19 cellular contexts compared by ENCODE assay signal in genomic region chr11:26844963-26845362, GRCh38.
DNase-seq lines count a peak whose midpoint lies in the region; ATAC-seq and TF ChIP-seq lines count a peak whose summit lies in the region.
"Had no signal": no experiment of that assay in that cellular context is flagged by ENCODE, and none has a peak within 500 bp of the region (broad histone marks: within the 10 kb centered on the region; RNA-seq: fewer than 3 reads in every experiment).

No MANE protein-coding gene starts in this region.

- H3K4me3 ChIP-seq in IMR-90 (ENCODE audit: insufficient read depth, low read depth, low read length) (no peak overlapping the region), ascending aorta (no peak overlapping the region), tibial artery (no peak overlapping the region)
- H3K4me3 ChIP-seq: BLaER1 treated with 17β-estradiol and CSF1 and Interleukin-3, amounts not matched to agents 10 nM and 100 nM had no signal

- WGBS in IMR-90 (ENCODE audit: extremely low coverage in 2 of 2, insufficient read length in 1 of 2), 2 experiments = no CpG with 5 or more reads among the region's 2 CpGs

- H3K27me3 Mint-ChIP-seq in activated naive CD8-positive, alpha-beta T cell treated with anti-CD3 and anti-CD28 coated beads for 36 hours = no peaks in the 10 kb centered on the region

- in situ Hi-C loops in IMR-90 (cut with MboI; ENCODE audit: low sequenced_read_pairs) = no loop called here

- H2BK120ac ChIP-seq in IMR-90 (ENCODE audit: low read depth, low read length) = 0 out of 2 replicates have a peak overlapping the region, but pooled peaks have one; percentile 16

- H3K9me3 ChIP-seq in IMR-90 (ENCODE audit: control insufficient read depth, insufficient read depth, low read length) (no peaks in the 10 kb centered on the region), ascending aorta (no peaks in the 10 kb centered on the region), tibial artery (no peaks in the 10 kb centered on the region)
- H3K9me3 ChIP-seq: BLaER1 treated with 17β-estradiol and CSF1 and Interleukin-3, amounts not matched to agents 10 nM and 100 nM had no signal

- TF ChIP-seq CTCF in IMR-90 (conservative IDR thresholded peaks at IDR 0.05; ENCODE audit: low read depth, low read length) = no peak
- TF ChIP-seq CTCF in ascending aorta (IDR thresholded peaks at IDR 0.05) = no peak
- TF ChIP-seq CTCF in tibial artery (IDR thresholded peaks at IDR 0.05) = no peak
- TF ChIP-seq CTCF in omental fat pad (IDR thresholded peaks at IDR 0.05) = no peak

- H3K56ac ChIP-seq in IMR-90 (ENCODE audit: extremely low read depth, insufficient read depth, low read length) = no peak overlapping the region

- no peaks in the 10 kb centered on the region for H3K9me3 Mint-ChIP-seq in activated naive CD8-positive, alpha-beta T cell treated with anti-CD3 and anti-CD28 coated beads for 36 hours

- dilution Hi-C loops in IMR-90 (cut with HindIII; ENCODE audit: low sequenced_read_pairs, unreplicated experiment) = no loop called here

- H3K23ac ChIP-seq in IMR-90 (ENCODE audit: low read depth, low read length) = no peak overlapping the region

- no peaks in the 10 kb centered on the region for H3K9me1 ChIP-seq in IMR-90 (ENCODE audit: insufficient read depth, low read length)

- no peak for TF ChIP-seq RAD21 in IMR-90 (IDR thresholded peaks at IDR 0.05; ENCODE audit: low read length)

- H3K4me1 ChIP-seq in IMR-90 (ENCODE audit: control insufficient read depth, insufficient read depth, low read length) (peaks cover 7% of the 10 kb centered on the region), ascending aorta (peaks cover 13 to 87% of the 10 kb centered on the region in 2 donors), tibial artery (peaks cover 0 to 100% (median 53%) of the 10 kb centered on the region in 4 donors)
- H3K4me1 ChIP-seq: BLaER1 treated with 17β-estradiol and CSF1 and Interleukin-3, amounts not matched to agents 10 nM and 100 nM had no signal

- TF ChIP-seq POLR2A in IMR-90 (IDR thresholded peaks at IDR 0.05; ENCODE audit: low read depth, low read length) = no peak

- H3K36me3 ChIP-seq in IMR-90 (ENCODE audit: control insufficient read depth, insufficient read depth, low read length) (no peaks in the 10 kb centered on the region), ascending aorta (no peaks in the 10 kb centered on the region), tibial artery (no peaks in the 10 kb centered on the region)
- H3K36me3 ChIP-seq: BLaER1 treated with 17β-estradiol and CSF1 and Interleukin-3, amounts not matched to agents 10 nM and 100 nM had no signal

- CTCF ChIA-PET in IMR-90 (lab: Yijun Ruan, JAX) = interaction anchor here (1.2 kb wide), 1 partner anchor 9 kb away, joined by 3 read pairs; no protein-coding TSS in a partner anchor

- no peak overlapping the region for H2AK9ac ChIP-seq in IMR-90 (replicated peaks; ENCODE audit: low read depth, low read length, poor library complexity)

- H3K4me1 Mint-ChIP-seq in activated naive CD8-positive, alpha-beta T cell treated with anti-CD3 and anti-CD28 coated beads for 36 hours = no peaks in the 10 kb centered on the region

- DNase-seq in IMR-90 (no peak), ascending aorta (ENCODE audit: low spot score in 2 of 2) (no peak), myocyte (ENCODE audit: low read depth) (peak; percentile 12), tibial artery (no peak), T1000 (lab: John Stamatoyannopoulos, UW) (no peak), omental fat pad (ENCODE audit: low spot score) (no peak), RPMI8226 (no peak)
- no peak for DNase-seq in activated naive CD8-positive, alpha-beta T cell treated with anti-CD3 and anti-CD28 coated beads for 36 hours
- DNase-seq: 8988T; Calu3; CD8-positive, alpha-beta T cell; DMS79 treated with DMSO at 0.1 percent for 48 hours; GF-D8; GOT3; H7; HFFc6 had no signal

- H4K5ac ChIP-seq in IMR-90 (ENCODE audit: low read depth, low read length) = no peak overlapping the region

- H3K27me3 ChIP-seq in IMR-90 (ENCODE audit: control insufficient read depth, insufficient read depth, low read length) = no peaks in the 10 kb centered on the region
- no peaks in the 10 kb centered on the region for H3K27me3 ChIP-seq in ascending aorta
- no peaks in the 10 kb centered on the region for H3K27me3 ChIP-seq in tibial artery
- H3K27me3 ChIP-seq: BLaER1 treated with 17β-estradiol and CSF1 and Interleukin-3, amounts not matched to agents 10 nM and 100 nM had no signal

- no peak overlapping the region for H3K4ac ChIP-seq in IMR-90 (ENCODE audit: low read depth, low read length)

- H3K4me2 ChIP-seq in IMR-90 (ENCODE audit: low read depth, low read length) = no peak overlapping the region
- H3K4me2 ChIP-seq: BLaER1 treated with 17β-estradiol and CSF1 and Interleukin-3, amounts not matched to agents 10 nM and 100 nM had no signal

- no peak for ATAC-seq in IMR-90 (ENCODE audit: low read depth)
- no peak for ATAC-seq in omental fat pad (ENCODE audit: low FRiP score)
- ATAC-seq: CD8-positive, alpha-beta T cell; HCT116; HepG2 had no signal

- no peak overlapping the region for H2AFZ ChIP-seq in IMR-90 (replicated peaks; ENCODE audit: low read length, poor library complexity)

- H4K91ac ChIP-seq in IMR-90 (ENCODE audit: insufficient read depth, low read depth, low read length) = no peak overlapping the region

- no peak overlapping the region for H2AK5ac ChIP-seq in IMR-90 (ENCODE audit: low read depth, low read length)

- H3K79me1 ChIP-seq in IMR-90 (ENCODE audit: low read depth in 1 of 2, low read length in 2 of 2) = no peaks in the 10 kb centered on the region

- no peak overlapping the region for H3K9ac ChIP-seq in IMR-90 (ENCODE audit: low read depth, low read length)
- H3K9ac ChIP-seq: BLaER1 treated with 17β-estradiol and CSF1 and Interleukin-3, amounts not matched to agents 10 nM and 100 nM had no signal

- POLR2A ChIA-PET in IMR-90 (lab: Charles Lee; ENCODE audit: unreplicated experiment) = no interaction called here

- no peak overlapping the region for H3K18ac ChIP-seq in IMR-90 (ENCODE audit: low read depth, low read length)

- H4K8ac ChIP-seq in IMR-90 (ENCODE audit: low read depth in 2 of 2, low read length in 2 of 2) = no peak overlapping the region

- no peaks in the 10 kb centered on the region for H4K20me1 ChIP-seq in IMR-90 (ENCODE audit: insufficient read depth, low read length)
- H4K20me1 ChIP-seq: BLaER1 treated with 17β-estradiol and CSF1 and Interleukin-3, amounts not matched to agents 10 nM and 100 nM had no signal

- H3K27ac Mint-ChIP-seq in activated naive CD8-positive, alpha-beta T cell treated with anti-CD3 and anti-CD28 coated beads for 36 hours = no peak overlapping the region
- H3K27ac Mint-ChIP-seq: CD8-positive, alpha-beta T cell; HFFc6 had no signal

- H3K4me3 Mint-ChIP-seq in activated naive CD8-positive, alpha-beta T cell treated with anti-CD3 and anti-CD28 coated beads for 36 hours = no peak overlapping the region
- H3K4me3 Mint-ChIP-seq: CD8-positive, alpha-beta T cell; HFFc6 had no signal

- H2BK5ac ChIP-seq in IMR-90 (ENCODE audit: low read depth, low read length, poor library complexity, severe bottlenecking) = no peak overlapping the region

- no peak overlapping the region for H2BK20ac ChIP-seq in IMR-90 (ENCODE audit: low read depth, low read length)

- H3K36me3 Mint-ChIP-seq in activated naive CD8-positive, alpha-beta T cell treated with anti-CD3 and anti-CD28 coated beads for 36 hours = no peaks in the 10 kb centered on the region
- H3K36me3 Mint-ChIP-seq: CD8-positive, alpha-beta T cell had no signal

- BruUV-seq in IMR-90 (replicated peaks; lab: Mats Ljungman, UMichigan) = no TSS peak

- H2BK15ac ChIP-seq in IMR-90 (ENCODE audit: low read depth, low read length) = peak overlapping the region; percentile 68; the same call in 1 of the 3 replicates

- H3K27ac ChIP-seq in IMR-90 (ENCODE audit: insufficient read depth, low read length) (no peak overlapping the region), ascending aorta (peak overlapping the region; percentile 94 to 96), tibial artery (peak overlapping the region; percentile 75 to 84)
- H3K27ac ChIP-seq: BLaER1 treated with 17β-estradiol and CSF1 and Interleukin-3, amounts not matched to agents 10 nM and 100 nM had no signal

- H3K14ac ChIP-seq in IMR-90 (replicated peaks; ENCODE audit: low read depth, low read length) = no peak overlapping the region

- intact Hi-C loops in IMR-90 (cut with micrococcal nuclease) (no loop called here), ascending aorta (cut with DNase I) (loop anchor here (10.0 kb wide), 1 partner anchor 630 kb away; the partner anchor contains the start of gene LGR4), tibial artery (cut with DNase I; ENCODE audit: low total_unique reads) (no loop called here)

TF ChIP-seq in IMR-90, 13 proteins besides CTCF, POLR2A, EP300 and RAD21:
- no peak for TF ChIP-seq RFX5 (IDR thresholded peaks at IDR 0.05; ENCODE audit: low read depth, low read length)
- no peak for TF ChIP-seq BHLHE40 (IDR thresholded peaks at IDR 0.05; ENCODE audit: low read depth, low read length)
- no peak for TF ChIP-seq MAFK (IDR thresholded peaks at IDR 0.05; ENCODE audit: low read depth, low read length)
- TF ChIP-seq USF2 (IDR thresholded peaks at IDR 0.05; ENCODE audit: low read depth, low read length) = no peak
- no peak for TF ChIP-seq SMC3 (IDR thresholded peaks at IDR 0.05; ENCODE audit: low read depth, low read length)
- no peak for TF ChIP-seq RCOR1 (IDR thresholded peaks at IDR 0.05; ENCODE audit: insufficient replicate concordance, low read length)
